In genomic region chr10:116393246-116393831, GRCh38 we compare ENCODE assay signal across 12 cellular contexts. TPM values are rescaled to one million over a fixed set of nuclear protein-coding genes. Genes with fewer than 3 reads are reported as not detected.
"Had no signal": no experiment of that assay in that cellular context is flagged by ENCODE, and none has a peak within 500 bp of the region (broad histone marks: within the 10 kb centered on the region; RNA-seq: fewer than 3 reads in every experiment).

No MANE protein-coding gene starts in this region.

RNA-seq across cellular contexts. Expression of gene PNLIPRP3, which starts 34.3 kb away (rescaled TPM):
- total RNA-seq: activated B cell treated with CpG ODN at 0.5 μM for 24 hours; activated CD4-positive, alpha-beta memory T cell treated with anti-CD3 and anti-CD28 coated beads for 36 hours; activated CD4-positive, alpha-beta T cell treated with anti-CD3 and anti-CD28 coated beads, Interleukin-2, amount 10 ng/mL, durations not matched to agents 24 days and 14 days; activated CD8-positive, alpha-beta memory T cell treated with anti-CD3 and anti-CD28 coated beads for 36 hours; activated CD8-positive, alpha-beta T cell treated with anti-CD3 and anti-CD28 coated beads for 36 hours; activated naive CD8-positive, alpha-beta T cell treated with anti-CD3 and anti-CD28 coated beads, Interleukin-2, amount 10 ng/mL, durations not matched to agents 7 days and 5 days; activated T-cell treated with anti-CD3 and anti-CD28 coated beads, Interleukin-2, amount 50 U/mL, for 4 hours; activated T-cell treated with anti-CD3 and anti-CD28 coated beads, Interleukin-2, amount 50 U/mL, for 72 hours; activated T-helper 1 cell treated with anti-CD3 and anti-CD28 coated beads, Interleukin-12 subunit alpha, Interleukin-12 subunit beta, Interleukin-2, Interleukin-4 antibody, amounts not matched to agents 30 ng/mL and 10 ng/mL and 1 ng/mL, durations not matched to agents 14 hours and 24 hours and 36 hours; activated T-helper 17 cell treated with anti-CD3 and anti-CD28 coated beads, Interleukin-2, amount 50 U/mL, for 72 hours; ascending aorta; cardiac muscle cell had no signal
- polyA plus RNA-seq: cardiac muscle cell had no signal
